Comparison of ENCODE assay signal across 9 cellular contexts in genomic region chr13:20159646-20160345, GRCh38. TPM values are rescaled to one million over a fixed set of nuclear protein-coding genes. Genes with fewer than 3 reads are reported as not detected.
DNase-seq lines count a peak whose midpoint lies in the region; ATAC-seq and TF ChIP-seq lines count a peak whose summit lies in the region.
"Had no signal": no experiment of that assay in that cellular context is flagged by ENCODE, and none has a peak within 500 bp of the region (broad histone marks: within the 10 kb centered on the region; RNA-seq: fewer than 3 reads in every experiment).

No MANE protein-coding gene starts in this region.

- H3K4me3 ChIP-seq in cardiac muscle cell: peak overlapping the region; percentile 94
- H3K4me3 ChIP-seq in epithelial cell of proximal tubule (ENCODE audit: low read depth, low read length): peak overlapping the region; percentile 47

- peaks cover 3% of the 10 kb centered on the region for H3K27me3 ChIP-seq in cardiac muscle cell

- DNase-seq in cardiac muscle cell (ENCODE audit: low read depth in 1 of 2, low spot score in 1 of 2) (peak; percentile 22 to 65), cardiac septum (ENCODE audit: low spot score) (no peak), SHP77 treated with DMSO at 0.1 percent for 48 hours (lab: John Stamatoyannopoulos, UW) (peak; percentile 14), epithelial cell of proximal tubule (ENCODE audit: low read depth) (no peak), GM20000 (ENCODE audit: low spot score) (no peak), GM19238 (ENCODE audit: insufficient read length, low spot score) (no peak)
- DNase-seq in stimulated activated naive CD8-positive, alpha-beta T cell treated with anti-CD3 and anti-CD28 coated beads, Interleukin-15, amount 100 ng/mL, for 72 hours: no peak
- DNase-seq: activated CD4-positive, alpha-beta T cell treated with anti-CD3 and anti-CD28 coated beads for 4 hours had no signal

- H3K4me3 Mint-ChIP-seq in stimulated activated naive CD8-positive, alpha-beta T cell treated with anti-CD3 and anti-CD28 coated beads, Interleukin-15, amount 100 ng/mL, for 72 hours: peak overlapping the region; percentile 88 to 91

- no peaks in the 10 kb centered on the region for H3K36me3 ChIP-seq in cardiac muscle cell

- peak overlapping the region; percentile 87 for H3K27ac ChIP-seq in cardiac muscle cell

- H3K4me1 Mint-ChIP-seq in stimulated activated naive CD8-positive, alpha-beta T cell treated with anti-CD3 and anti-CD28 coated beads, Interleukin-15, amount 100 ng/mL, for 72 hours: peaks cover 15% of the 10 kb centered on the region

- H3K9me3 ChIP-seq in cardiac muscle cell (ENCODE audit: low read depth): no peaks in the 10 kb centered on the region

- TF ChIP-seq CTCF in cardiac muscle cell (IDR thresholded peaks at IDR 0.05; ENCODE audit: low read depth, low read length) (no peak), epithelial cell of proximal tubule (conservative IDR thresholded peaks at IDR 0.05; ENCODE audit: low read depth, low read length) (no peak), GM20000 (IDR thresholded peaks at IDR 0.05; ENCODE audit: extremely low read depth, missing control alignments) (no peak)

- no peaks in the 10 kb centered on the region for H3K9me3 Mint-ChIP-seq in stimulated activated naive CD8-positive, alpha-beta T cell treated with anti-CD3 and anti-CD28 coated beads, Interleukin-15, amount 100 ng/mL, for 72 hours

- peaks cover 4% of the 10 kb centered on the region for H3K4me1 ChIP-seq in cardiac muscle cell (ENCODE audit: low read depth)

- no peak overlapping the region for H3K27ac Mint-ChIP-seq in stimulated activated naive CD8-positive, alpha-beta T cell treated with anti-CD3 and anti-CD28 coated beads, Interleukin-15, amount 100 ng/mL, for 72 hours

- intact Hi-C loops in cardiac septum (cut with DNase I): loop anchor here (2.0 to 10.0 kb wide), 4 partner anchors 19 to 175 kb away; no protein-coding TSS in a partner anchor

- peaks cover 15% of the 10 kb centered on the region for H3K27me3 Mint-ChIP-seq in stimulated activated naive CD8-positive, alpha-beta T cell treated with anti-CD3 and anti-CD28 coated beads, Interleukin-15, amount 100 ng/mL, for 72 hours

- no peak for ATAC-seq in stimulated activated naive CD8-positive, alpha-beta T cell treated with anti-CD3 and anti-CD28 coated beads, Interleukin-15, amount 100 ng/mL, for 72 hours
- no peak for ATAC-seq in HG02678 (IDR thresholded peaks at IDR 0.05; ENCODE audit: unreplicated experiment)

RNA-seq across cellular contexts. Expression of gene GJA3, which starts 1.1 kb away (rescaled TPM):
- 189 and 201 TPM in 2 replicates for total RNA-seq in cardiac muscle cell
- 123 and 136 TPM in 2 replicates for polyA plus RNA-seq in cardiac muscle cell
- 25.9 TPM for total RNA-seq in cardiac septum
- total RNA-seq in epithelial cell of proximal tubule: 0.14 and 0.58 TPM in 2 replicates

RNA-seq across cellular contexts. Expression of gene GJB2, which starts 32.9 kb away (rescaled TPM):
- total RNA-seq in cardiac muscle cell: 2.9 and 5.9 TPM in 2 replicates
- polyA plus RNA-seq in cardiac muscle cell: 4.7 and 6.6 TPM in 2 replicates
- total RNA-seq in cardiac septum: 0.46 TPM
- total RNA-seq in epithelial cell of proximal tubule: 5.1 and 5.7 TPM in 2 replicates

Comparison
In these comparisons a context has a peak if more than half of its experiments do, and no peak if none do; other contexts are left out.
1. DNase-seq: peak in cardiac muscle cell (2 of 2) and SHP77 treated with DMSO at 0.1 percent for 48 hours (single experiment); none in cardiac septum (single experiment), epithelial cell of proximal tubule (single experiment), stimulated activated naive CD8-positive, alpha-beta T cell treated with anti-CD3 and anti-CD28 coated beads, Interleukin-15, amount 100 ng/mL, for 72 hours (0 of 2), GM20000 (single experiment) and GM19238 (single experiment).
2. RNA of gene GJA3, which starts 1.1 kb away (total RNA-seq): 189 to 201 TPM in cardiac muscle cell and 25.9 TPM in cardiac septum (single experiment); 0.14 to 0.58 TPM in epithelial cell of proximal tubule; every median in the first group is over 10 times any median in the second.